22 cellular contexts compared by ENCODE assay signal in the genomic region with DNA sequence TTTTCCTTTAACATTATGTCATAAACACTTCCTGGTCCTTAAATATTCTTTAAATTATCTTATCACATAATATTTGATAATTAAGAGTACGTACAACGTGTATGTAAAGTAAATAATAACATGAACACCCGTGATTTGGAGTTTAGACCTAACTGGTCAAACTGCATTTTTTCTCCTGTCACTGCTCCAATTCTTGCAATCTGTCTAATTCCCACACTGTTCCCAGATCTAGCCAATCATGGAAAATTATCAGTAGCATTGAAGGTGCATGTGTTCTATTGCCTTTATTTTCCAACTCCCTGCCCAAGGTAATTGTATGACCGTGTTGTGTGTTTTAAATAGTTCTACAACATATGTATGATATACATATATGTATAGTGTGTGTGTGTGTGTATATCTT. TPM values are rescaled to one million over a fixed set of nuclear protein-coding genes. Genes with fewer than 3 reads are reported as not detected.
DNase-seq lines count a peak whose midpoint lies in the region; ATAC-seq, FAIRE-seq and TF ChIP-seq lines count a peak whose summit lies in the region.
"Had no signal": no experiment of that assay in that cellular context is flagged by ENCODE, and none has a peak within 500 bp of the region (broad histone marks: within the 10 kb centered on the region; RNA-seq: fewer than 3 reads in every experiment).

No MANE protein-coding gene starts in this region.

- no peak overlapping the region for H3K9ac ChIP-seq in PC-3 (ENCODE audit: low read length)

- ATAC-seq in PC-3 (no peak), pancreas (peak; percentile 35 to 76 (median 60)), upper lobe of left lung (ENCODE audit: low FRiP score in 2 of 2) (no peak), GM21423 (IDR thresholded peaks at IDR 0.05; ENCODE audit: unreplicated experiment) (no peak)
- ATAC-seq: GM23338, HCT116 had no signal

- no peaks in the 10 kb centered on the region for H3K27me3 ChIP-seq in PC-3 (ENCODE audit: low read length)
- no peaks in the 10 kb centered on the region for H3K27me3 ChIP-seq in pancreas
- no peaks in the 10 kb centered on the region for H3K27me3 ChIP-seq in upper lobe of left lung

- no peak for FAIRE-seq in pancreas (lab: Jason Lieb, UNC)
- FAIRE-seq: G401.6, GM12892 had no signal

- no peak overlapping the region for H2AFZ ChIP-seq in PC-3 (ENCODE audit: low read length)
- H2AFZ ChIP-seq: GM23338 had no signal

- no peaks in the 10 kb centered on the region for H3K9me2 ChIP-seq in PC-3 (replicated peaks; ENCODE audit: low read length)

- CTCF ChIA-PET in PC-3 (lab: Charles Lee) = no interaction called here

- intact Hi-C loops in PC-3 (cut with micrococcal nuclease) = no loop called here
- intact Hi-C loops in pancreas (cut with DNase I) = no loop called here

- H3K27ac ChIP-seq in PC-3 (ENCODE audit: low read length) (no peak overlapping the region), pancreas (peak overlapping the region in 2 of 4 donors; percentile 51 to 57), upper lobe of left lung (no peak overlapping the region)

- TF ChIP-seq CTCF in PC-3 (conservative IDR thresholded peaks at IDR 0.05; ENCODE audit: low read depth, low read length) (no peak), pancreas (IDR thresholded peaks at IDR 0.05) (no peak), upper lobe of left lung (IDR thresholded peaks at IDR 0.05) (no peak)

- H3K4me1 ChIP-seq in PC-3 (ENCODE audit: insufficient read depth, low read length) = 0 out of 2 replicates have a peak, but pooled peaks cover 6% of the 10 kb centered on the region
- H3K4me1 ChIP-seq in pancreas = peaks cover 28 to 31% (median 31%) of the 10 kb centered on the region in 3 donors
- peaks cover 0 to 11% (median 0%) of the 10 kb centered on the region in 4 donors for H3K4me1 ChIP-seq in upper lobe of left lung

- H3K4me2 ChIP-seq in PC-3 (ENCODE audit: low read length) = no peak overlapping the region
- H3K4me2 ChIP-seq: GM23338 had no signal

- no peaks in the 10 kb centered on the region for H4K20me1 ChIP-seq in PC-3 (ENCODE audit: low read length)

- H3K79me2 ChIP-seq in PC-3 (ENCODE audit: low read length) = no peaks in the 10 kb centered on the region

- no peak for TF ChIP-seq POLR2A in upper lobe of left lung (IDR thresholded peaks at IDR 0.05)

- no peaks in the 10 kb centered on the region for H3F3A ChIP-seq in PC-3 (ENCODE audit: low read length, unreplicated experiment)

- WGBS in pancreas, 2 donors = 16 to 17% methylated on average over 4 of the region's 4 CpGs
- WGBS in upper lobe of left lung, 2 donors = 74% methylated on average over 4 of the region's 4 CpGs

- no peak for TF ChIP-seq EP300 in upper lobe of left lung (IDR thresholded peaks at IDR 0.05)

- H3K9me3 ChIP-seq in PC-3 (ENCODE audit: low read length) = no peaks in the 10 kb centered on the region
- no peaks in the 10 kb centered on the region for H3K9me3 ChIP-seq in pancreas
- H3K9me3 ChIP-seq in upper lobe of left lung = peaks cover 0 to 7% (median 2%) of the 10 kb centered on the region in 4 donors

- H3K36me3 ChIP-seq in PC-3 (ENCODE audit: low read depth, low read length) (no peaks in the 10 kb centered on the region), pancreas (no peaks in the 10 kb centered on the region), upper lobe of left lung (no peaks in the 10 kb centered on the region)

- POLR2A ChIA-PET in PC-3 (lab: Charles Lee; ENCODE audit: unreplicated experiment) = no interaction called here

- H3K4me3 ChIP-seq in PC-3 (ENCODE audit: low read length) (no peak overlapping the region), pancreas (no peak overlapping the region), upper lobe of left lung (no peak overlapping the region)
- H3K4me3 ChIP-seq: GM23338 had no signal

- BruUV-seq in PC-3 (replicated peaks; lab: Mats Ljungman, UMichigan) = no TSS peak

- DNase-seq in PC-3 (peak; percentile 22), dedifferentiated amniotic fluid mesenchymal stem cell (ENCODE audit: extremely low spot score) (peak; percentile 3), pancreas (peak in 3 of 6 donors; percentile 62 to 63 (median 62)), DMS53 (lab: John Stamatoyannopoulos, UW) (no peak), upper lobe of left lung (no peak), NOMO-1 (lab: John Stamatoyannopoulos, UW; ENCODE audit: unreplicated experiment in 2 of 2) (no peak)
- DNase-seq: C1 segment of cervical spinal cord; Calu3; CD4-positive, alpha-beta memory T cell; COR-L47; DND-41; H9; HFFc6 had no signal

RNA-seq across cellular contexts. Expression of gene PM20D1, which starts 2.1 kb away (rescaled TPM):
- total RNA-seq in PC-3 (2014; rRNA removed) = not detected in 2 replicates
- total RNA-seq in pancreas = 10 to 100 TPM; 19.1 to 54.6 (median 24.1) TPM
- 10 to 100 TPM in 1 of 2 donors, 1 to 10 TPM in 1; 5.6 to 15.8 TPM for polyA plus RNA-seq in pancreas
- total RNA-seq in upper lobe of left lung = under 1 TPM in 2 of 6 donors, not detected in 4; 0.34 to 0.47 TPM
- total RNA-seq: A172, A673, H4, H9, HFFc6 had no signal
- polyA plus RNA-seq: BJ, GM23338 had no signal

RNA-seq across cellular contexts. Expression of gene SLC41A1, which starts 39.0 kb away (rescaled TPM):
- 17.2 and 22.8 TPM in 2 replicates for total RNA-seq in PC-3 (2014; rRNA removed)
- 10 to 100 TPM; 27.7 to 57.7 (median 41.1) TPM for total RNA-seq in pancreas
- polyA plus RNA-seq in pancreas = 10 to 100 TPM; 20.7 to 27.4 TPM
- 10 to 100 TPM; 17.8 to 35.1 (median 27.3) TPM for total RNA-seq in upper lobe of left lung

Comparison
In these comparisons a context has a peak if more than half of its experiments do, and no peak if none do; other contexts are left out.
1. ATAC-seq: peak in pancreas (4 of 4); none in PC-3 (single experiment), upper lobe of left lung (0 of 2) and GM21423 (single experiment).
2. DNase-seq: peak in PC-3 (single experiment) and dedifferentiated amniotic fluid mesenchymal stem cell (single experiment); none in DMS53 (single experiment), upper lobe of left lung (0 of 2) and NOMO-1 (0 of 2).
3. RNA of gene PM20D1, which starts 2.1 kb away (total RNA-seq): 19.1 to 54.6 TPM in pancreas; 0.34 to 0.47 TPM in upper lobe of left lung and not detected in PC-3; every median in the first group is over 10 times any median in the second.